Comparison of ENCODE assay signal across 7 cellular contexts in genomic region chr11:504994-505344, GRCh38. TPM values are rescaled to one million over a fixed set of nuclear protein-coding genes. Genes with fewer than 3 reads are reported as not detected.
DNase-seq lines count a peak whose midpoint lies in the region; ATAC-seq and TF ChIP-seq lines count a peak whose summit lies in the region.
"Had no signal": no experiment of that assay in that cellular context is flagged by ENCODE, and none has a peak within 500 bp of the region (broad histone marks: within the 10 kb centered on the region; RNA-seq: fewer than 3 reads in every experiment).

No MANE protein-coding gene starts in this region.

- CTCF ChIA-PET in Panc1 (lab: Charles Lee), result interaction anchor here (0.6 to 1.0 kb wide), 2 partner anchors 13 to 32 kb away, joined by 3 read pairs; no protein-coding TSS in a partner anchor

- POLR2A ChIA-PET in Panc1 (lab: Charles Lee), result interaction anchor here (0.6 kb wide), 3 partner anchors 59 to 141 kb away, joined by 4 to 5 read pairs (median 4); no protein-coding TSS in a partner anchor

- H4K20me1 ChIP-seq in hepatocyte (ENCODE audit: insufficient read depth, poor library complexity, severe bottlenecking), result peaks cover 12% of the 10 kb centered on the region

- H3K79me2 ChIP-seq in ACC112 (ENCODE audit: control insufficient read depth, insufficient read depth, low read length, unreplicated experiment) (peaks cover 63% of the 10 kb centered on the region), hepatocyte (peaks cover 59% of the 10 kb centered on the region)

- intact Hi-C loops in Panc1 (cut with micrococcal nuclease; ENCODE audit: unreplicated experiment), result no loop called here
- intact Hi-C loops in left colon (cut with DNase I, micrococcal nuclease), result no loop called here

- H3K27ac ChIP-seq in ACC112 (ENCODE audit: low read depth, low read length), result peak overlapping the region; percentile 100
- H3K27ac ChIP-seq in Panc1 (ENCODE audit: low read length), result peak overlapping the region; percentile 99
- H3K27ac ChIP-seq in hepatocyte, result peak overlapping the region; percentile 100

- no peak overlapping the region for H2AFZ ChIP-seq in ACC112 (ENCODE audit: low read length, unreplicated experiment)
- no peak overlapping the region for H2AFZ ChIP-seq in hepatocyte

- H3K27me3 ChIP-seq in ACC112 (ENCODE audit: insufficient read depth, low read length), result no peaks in the 10 kb centered on the region
- H3K27me3 ChIP-seq in Panc1 (ENCODE audit: control insufficient read depth, insufficient read depth, low read length), result no peaks in the 10 kb centered on the region
- H3K27me3 ChIP-seq in hepatocyte, result no peaks in the 10 kb centered on the region

- H3K4me1 ChIP-seq in ACC112 (ENCODE audit: control insufficient read depth, insufficient read depth, low read length, unreplicated experiment), result peaks cover 16% of the 10 kb centered on the region
- H3K4me1 ChIP-seq in Panc1 (ENCODE audit: control insufficient read depth, insufficient read depth, low read length), result peaks cover 24% of the 10 kb centered on the region
- peaks cover 16% of the 10 kb centered on the region for H3K4me1 ChIP-seq in hepatocyte (ENCODE audit: insufficient read depth)

- in situ Hi-C loops in Panc1 (cut with HindIII; ENCODE audit: low pct_unique_long_range_greater_than_20kb, low sequenced_read_pairs), result no loop called here

- no peaks in the 10 kb centered on the region for H3K9me2 ChIP-seq in hepatocyte (replicated peaks; ENCODE audit: insufficient read depth)

- peak overlapping the region; percentile 88 for H3K4me2 ChIP-seq in hepatocyte

- peaks cover 3% of the 10 kb centered on the region; the same call in 1 of the 2 replicates for H3K36me3 ChIP-seq in ACC112 (ENCODE audit: insufficient read depth, low read length)
- H3K36me3 ChIP-seq in Panc1 (ENCODE audit: control insufficient read depth, insufficient read depth, low read length), result peaks cover 7% of the 10 kb centered on the region; the same call in 1 of the 2 replicates
- no peaks in the 10 kb centered on the region for H3K36me3 ChIP-seq in hepatocyte (replicated peaks; ENCODE audit: insufficient read depth, low read depth)

- peak overlapping the region; percentile 99 for H3K4me3 ChIP-seq in ACC112 (ENCODE audit: low read depth, low read length)
- peak overlapping the region; percentile 83 to 94 for H3K4me3 ChIP-seq in Panc1 (ENCODE audit: low read depth in 2 of 2, low read length in 2 of 2)
- no peak overlapping the region for H3K4me3 ChIP-seq in hepatocyte

- ATAC-seq in Panc1, result no peak
- ATAC-seq in left colon, result no peak

- DNase-seq in Panc1 (ENCODE audit: low read depth, low spot score) (no peak), hepatocyte (ENCODE audit: low spot score) (no peak), left colon (no peak), activated gamma-delta T cell (lab: John Stamatoyannopoulos, UW) (no peak), activated gamma-delta T cell treated with Interleukin-2 at 50 U/mL for 16 hours (no peak)
- DNase-seq: activated CD4-positive, alpha-beta T cell treated with anti-CD3 and anti-CD28 coated beads for 1 hour had no signal

- H3K9me3 ChIP-seq in Panc1 (ENCODE audit: control insufficient read depth, insufficient read depth, low read depth, low read length) (no peaks in the 10 kb centered on the region), hepatocyte (ENCODE audit: low read depth) (no peaks in the 10 kb centered on the region)

- no peak for TF ChIP-seq CTCF in Panc1 (IDR thresholded peaks at IDR 0.05)
- no peak for TF ChIP-seq CTCF in hepatocyte (IDR thresholded peaks at IDR 0.05; ENCODE audit: poor library complexity)

- no TSS peak for BruUV-seq in Panc1 (replicated peaks; lab: Mats Ljungman, UMichigan)

- 95% methylated on average over 7 of the region's 7 CpGs for WGBS in hepatocyte (ENCODE audit: low lambda C conversion rate, missing lambda C conversion rate)

RNA-seq across cellular contexts. Expression of gene RNH1, which starts 2.1 kb away (rescaled TPM):
- total RNA-seq in Panc1 (2021; ENCODE audit: unreplicated experiment) (345 TPM), hepatocyte (87.5 and 105 TPM in 2 replicates), left colon (100 to 1,000 TPM; 104 to 124 TPM)
- polyA plus RNA-seq in Panc1 (2012; ENCODE audit: insufficient read length), result 671 TPM
- polyA plus RNA-seq in hepatocyte, result 199 and 200 TPM in 2 replicates

RNA-seq across cellular contexts. Expression of gene HRAS, which starts 30.4 kb away (rescaled TPM):
- 175 TPM for total RNA-seq in Panc1 (2021; ENCODE audit: unreplicated experiment)
- polyA plus RNA-seq in Panc1 (2012; ENCODE audit: insufficient read length), result 310 TPM
- total RNA-seq in hepatocyte, result 19.3 and 28.4 TPM in 2 replicates
- polyA plus RNA-seq in hepatocyte, result 57.9 and 84.0 TPM in 2 replicates
- total RNA-seq in left colon, result 10 to 100 TPM; 42.3 to 58.1 TPM

RNA-seq across cellular contexts. Expression of gene LRRC56, which starts 32.4 kb away (rescaled TPM):
- total RNA-seq in Panc1 (2021; ENCODE audit: unreplicated experiment), result 9.8 TPM
- polyA plus RNA-seq in Panc1 (2012; ENCODE audit: insufficient read length), result 13.3 TPM
- total RNA-seq in hepatocyte, result 0.64 and 1.6 TPM in 2 replicates
- 0.40 and 1.2 TPM in 2 replicates for polyA plus RNA-seq in hepatocyte
- 1 to 10 TPM; 3.7 to 4.7 TPM for total RNA-seq in left colon

RNA-seq across cellular contexts. Expression of gene PTDSS2, which starts 54.9 kb away (rescaled TPM):
- total RNA-seq in Panc1 (2021; ENCODE audit: unreplicated experiment) (103 TPM), hepatocyte (29.7 and 31.5 TPM in 2 replicates), left colon (10 to 100 TPM; 23.3 to 27.4 TPM)
- 165 TPM for polyA plus RNA-seq in Panc1 (2012; ENCODE audit: insufficient read length)
- 50.6 and 50.8 TPM in 2 replicates for polyA plus RNA-seq in hepatocyte

RNA-seq across cellular contexts. Expression of gene LMNTD2, which starts 55.6 kb away (rescaled TPM):
- total RNA-seq in Panc1 (2021; ENCODE audit: unreplicated experiment), result 21.8 TPM
- polyA plus RNA-seq in Panc1 (2012; ENCODE audit: insufficient read length), result 44.2 TPM
- total RNA-seq in hepatocyte, result 3.4 and 7.3 TPM in 2 replicates
- 15.9 and 19.1 TPM in 2 replicates for polyA plus RNA-seq in hepatocyte
- 10 to 100 TPM; 13.6 to 15.3 TPM for total RNA-seq in left colon
